Comparison of ENCODE assay signal across 8 cellular contexts in the genomic region with DNA sequence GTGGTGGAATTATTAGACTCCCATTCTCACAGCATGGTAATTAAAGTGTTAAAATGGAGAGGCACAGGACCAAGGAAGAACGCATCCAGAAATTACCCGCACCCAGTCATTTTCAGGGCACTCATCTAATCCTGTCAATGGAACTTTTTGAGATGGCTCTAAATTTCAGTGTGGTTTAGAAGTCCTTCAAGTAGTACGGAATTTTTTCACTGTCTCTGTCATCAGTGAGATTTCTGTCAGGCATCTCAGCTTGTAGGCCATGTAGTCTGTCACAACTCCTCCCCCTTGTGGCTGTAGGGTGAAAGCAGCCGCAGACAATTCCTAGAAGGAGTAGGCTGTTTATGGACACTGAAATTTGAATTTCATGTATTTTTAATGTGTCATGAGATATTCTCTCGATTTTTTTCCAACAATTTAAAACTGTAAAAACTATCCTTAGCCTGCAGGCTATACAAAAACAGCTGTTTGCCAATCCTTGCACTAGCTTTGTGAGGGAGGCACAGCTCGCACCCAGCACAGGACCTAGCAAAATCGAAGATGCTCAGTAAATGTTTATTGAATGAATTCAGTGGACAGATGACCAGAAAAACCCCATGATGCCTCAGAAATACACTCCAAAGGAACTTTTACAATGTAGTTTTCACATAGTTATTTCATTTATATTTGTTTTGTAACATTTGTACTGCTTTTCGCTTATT. TPM values are rescaled to one million over a fixed set of nuclear protein-coding genes. Genes with fewer than 3 reads are reported as not detected.
DNase-seq lines count a peak whose midpoint lies in the region; ATAC-seq and TF ChIP-seq lines count a peak whose summit lies in the region.

No MANE protein-coding gene starts in this region.

- 38 to 41% (median 40%) methylated on average over 8 of the region's 8 CpGs for WGBS in adrenal gland, 4 donors

- DNase-seq in CD8-positive, alpha-beta memory T cell: peak; percentile 38 to 78 (median 61)
- DNase-seq in MV-4-11 (lab: John Stamatoyannopoulos, UW) (peak; percentile 55), SKM-1 (lab: John Stamatoyannopoulos, UW; ENCODE audit: unreplicated experiment) (peak; percentile 71), adrenal gland (peak; percentile 62 to 90 (median 77)), left cardiac atrium (peak; percentile 46), putamen (ENCODE audit: low spot score) (peak; percentile 80)

- no peak overlapping the region for H3K4me3 Mint-ChIP-seq in CD8-positive, alpha-beta memory T cell

- POLR2A ChIA-PET in CD8-positive, alpha-beta memory T cell (lab: Charles Lee): no interaction called here

- H3K27me3 Mint-ChIP-seq in CD8-positive, alpha-beta memory T cell: no peaks in the 10 kb centered on the region

- CTCF ChIA-PET in CD8-positive, alpha-beta memory T cell (lab: Charles Lee): interaction anchor here (0.7 to 2.5 kb wide), 9 partner anchors 10 to 260 kb away, joined by 3 to 18 read pairs (median 4); no protein-coding TSS in a partner anchor

- H3K9me3 ChIP-seq in CD8-positive, alpha-beta memory T cell (ENCODE audit: low read length): no peaks in the 10 kb centered on the region
- H3K9me3 ChIP-seq in adrenal gland (replicated peaks in 1 of 3): no peaks in the 10 kb centered on the region

- no peak for TF ChIP-seq POLR2A in adrenal gland (IDR thresholded peaks at IDR 0.05)

- no peaks in the 10 kb centered on the region for H3K4me1 ChIP-seq in CD8-positive, alpha-beta memory T cell (ENCODE audit: insufficient read depth, low read length)
- H3K4me1 ChIP-seq in adrenal gland (replicated peaks in 1 of 2): no peaks in the 10 kb centered on the region

- ATAC-seq in GM21367 (IDR thresholded peaks at IDR 0.05; ENCODE audit: unreplicated experiment) (peak; percentile 67), left cardiac atrium (peak; percentile 78 to 87), HG03469 (IDR thresholded peaks at IDR 0.05; ENCODE audit: unreplicated experiment) (no peak)

- TF ChIP-seq CTCF in adrenal gland (IDR thresholded peaks at IDR 0.05): peak; percentile 65 to 76 (median 74)

- peaks cover 7% of the 10 kb centered on the region in 3 donors for H3K4me1 Mint-ChIP-seq in CD8-positive, alpha-beta memory T cell

- peak overlapping the region in 7 of 8 donors; percentile 14 to 75 (median 61) for H3K27ac Mint-ChIP-seq in CD8-positive, alpha-beta memory T cell

- H3K27me3 ChIP-seq in CD8-positive, alpha-beta memory T cell (ENCODE audit: insufficient read depth, low read length, poor library complexity, severe bottlenecking): no peaks in the 10 kb centered on the region
- no peaks in the 10 kb centered on the region for H3K27me3 ChIP-seq in adrenal gland

- H3K27ac ChIP-seq in CD8-positive, alpha-beta memory T cell (ENCODE audit: low read depth, low read length): no peak overlapping the region
- no peak overlapping the region for H3K27ac ChIP-seq in adrenal gland

- H3K36me3 ChIP-seq in CD8-positive, alpha-beta memory T cell (ENCODE audit: insufficient read depth, low read length): no peaks in the 10 kb centered on the region
- H3K36me3 ChIP-seq in adrenal gland (replicated peaks in 1 of 2): peaks cover 0 to 5% of the 10 kb centered on the region in 2 donors

- H3K36me3 Mint-ChIP-seq in CD8-positive, alpha-beta memory T cell: peaks cover 0 to 23% (median 3%) of the 10 kb centered on the region in 3 donors

- H3K9me3 Mint-ChIP-seq in CD8-positive, alpha-beta memory T cell: no peaks in the 10 kb centered on the region

- H3K4me3 ChIP-seq in CD8-positive, alpha-beta memory T cell (ENCODE audit: low read length): no peak overlapping the region
- H3K4me3 ChIP-seq in adrenal gland: no peak overlapping the region

- intact Hi-C loops in adrenal gland (cut with DNase I): no loop called here
- intact Hi-C loops in left cardiac atrium (cut with DNase I): loop anchor here in 1 of 2 donors (2.0 kb wide), 1 partner anchor 256 kb away; no protein-coding TSS in a partner anchor

RNA-seq across cellular contexts. Expression of gene NUP133, which starts 6.6 kb away (rescaled TPM):
- 10 to 100 TPM; 51.1 to 57.9 TPM for total RNA-seq in CD8-positive, alpha-beta memory T cell
- 19.9 TPM for polyA plus RNA-seq in CD8-positive, alpha-beta memory T cell
- 10 to 100 TPM; 23.8 to 48.5 (median 37.3) TPM for total RNA-seq in adrenal gland
- polyA plus RNA-seq in adrenal gland: 10 to 100 TPM in 2 of 3 donors, 1 to 10 TPM in 1; 9.8 to 26.9 (median 10.6) TPM
- total RNA-seq in left cardiac atrium: 10 to 100 TPM; 29.4 to 29.8 TPM

RNA-seq across cellular contexts. Expression of gene ABCB10, which starts 43.8 kb away (rescaled TPM):
- total RNA-seq in CD8-positive, alpha-beta memory T cell: 10 to 100 TPM; 42.7 to 48.0 TPM
- polyA plus RNA-seq in CD8-positive, alpha-beta memory T cell: 11.1 TPM
- total RNA-seq in adrenal gland: 10 to 100 TPM; 10.8 to 15.0 (median 13.3) TPM
- 10 to 100 TPM in 1 of 3 donors, 1 to 10 TPM in 2; 4.7 to 10.9 (median 5.1) TPM for polyA plus RNA-seq in adrenal gland
- 10 to 100 TPM; 10.1 to 14.8 TPM for total RNA-seq in left cardiac atrium
